8 cellular contexts compared by ENCODE assay signal in the genomic region with DNA sequence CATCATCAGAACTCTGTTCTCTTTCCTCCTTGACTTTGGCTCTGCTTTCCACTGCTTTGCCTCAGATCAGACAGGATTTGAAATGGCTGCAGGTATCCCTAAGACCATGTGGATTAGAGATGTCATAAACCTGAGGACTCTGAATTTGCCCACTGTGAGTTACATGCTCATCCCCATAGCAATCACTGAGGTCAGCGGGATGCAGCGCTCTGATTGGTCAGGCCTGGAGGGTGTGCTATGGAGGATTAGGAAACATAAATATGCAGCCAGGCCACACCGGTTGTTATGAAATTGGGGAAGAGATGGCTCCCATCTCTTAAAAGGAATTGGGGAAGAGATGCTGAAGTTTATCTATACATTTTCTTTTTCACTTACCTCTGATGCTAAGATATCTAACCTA.
DNase-seq lines count a peak whose midpoint lies in the region; ATAC-seq and TF ChIP-seq lines count a peak whose summit lies in the region.

No MANE protein-coding gene starts in this region.

- DNase-seq in GDM1 (lab: John Stamatoyannopoulos, UW) (peak; percentile 31), RKO (ENCODE audit: low spot score) (peak; percentile 38), cardiac fibroblast (ENCODE audit: low read depth in 2 of 2) (peak; percentile 60 to 76), lung microvascular endothelial cell (ENCODE audit: low read depth in 2 of 2) (peak; percentile 67 to 78), CD14-positive monocyte (ENCODE audit: low spot score) (no peak), GF-D8 (lab: John Stamatoyannopoulos, UW) (no peak)

- no peak overlapping the region for H3K27ac Mint-ChIP-seq in CD14-positive monocyte

- H3K9me3 Mint-ChIP-seq in CD14-positive monocyte: peaks cover 0 to 2% (median 0%) of the 10 kb centered on the region in 7 donors

- peaks cover 0 to 6% (median 0%) of the 10 kb centered on the region in 3 donors for H3K27me3 Mint-ChIP-seq in CD14-positive monocyte (ENCODE audit: low read depth in 3 of 3)

- intact Hi-C loops in CD14-positive monocyte (cut with micrococcal nuclease): no loop called here

- H3K36me3 Mint-ChIP-seq in CD14-positive monocyte: no peaks in the 10 kb centered on the region

- ATAC-seq in GM19452 (IDR thresholded peaks at IDR 0.05; ENCODE audit: unreplicated experiment) (peak; percentile 98), HG03139 (IDR thresholded peaks at IDR 0.05; ENCODE audit: unreplicated experiment) (peak; percentile 100)

- peaks cover 10% of the 10 kb centered on the region for H3K4me1 Mint-ChIP-seq in CD14-positive monocyte

- TF ChIP-seq CTCF in cardiac fibroblast (IDR thresholded peaks at IDR 0.05; ENCODE audit: low read depth, low read length): no peak
- no peak for TF ChIP-seq CTCF in CD14-positive monocyte (IDR thresholded peaks at IDR 0.05)

- no peak overlapping the region for H3K4me3 Mint-ChIP-seq in CD14-positive monocyte

- H3K4me3 ChIP-seq in cardiac fibroblast (replicated peaks in 1 of 2; ENCODE audit: low read depth in 2 of 2, low read length in 2 of 2): no peak overlapping the region

Comparison
In these comparisons a context has a peak if more than half of its experiments do, and no peak if none do; other contexts are left out.
1. DNase-seq: peak in GDM1 (single experiment), RKO (single experiment), cardiac fibroblast (2 of 2) and lung microvascular endothelial cell (2 of 2); none in CD14-positive monocyte (single experiment) and GF-D8 (single experiment).